ENCODE assay signal across 8 cellular contexts in the genomic region with DNA sequence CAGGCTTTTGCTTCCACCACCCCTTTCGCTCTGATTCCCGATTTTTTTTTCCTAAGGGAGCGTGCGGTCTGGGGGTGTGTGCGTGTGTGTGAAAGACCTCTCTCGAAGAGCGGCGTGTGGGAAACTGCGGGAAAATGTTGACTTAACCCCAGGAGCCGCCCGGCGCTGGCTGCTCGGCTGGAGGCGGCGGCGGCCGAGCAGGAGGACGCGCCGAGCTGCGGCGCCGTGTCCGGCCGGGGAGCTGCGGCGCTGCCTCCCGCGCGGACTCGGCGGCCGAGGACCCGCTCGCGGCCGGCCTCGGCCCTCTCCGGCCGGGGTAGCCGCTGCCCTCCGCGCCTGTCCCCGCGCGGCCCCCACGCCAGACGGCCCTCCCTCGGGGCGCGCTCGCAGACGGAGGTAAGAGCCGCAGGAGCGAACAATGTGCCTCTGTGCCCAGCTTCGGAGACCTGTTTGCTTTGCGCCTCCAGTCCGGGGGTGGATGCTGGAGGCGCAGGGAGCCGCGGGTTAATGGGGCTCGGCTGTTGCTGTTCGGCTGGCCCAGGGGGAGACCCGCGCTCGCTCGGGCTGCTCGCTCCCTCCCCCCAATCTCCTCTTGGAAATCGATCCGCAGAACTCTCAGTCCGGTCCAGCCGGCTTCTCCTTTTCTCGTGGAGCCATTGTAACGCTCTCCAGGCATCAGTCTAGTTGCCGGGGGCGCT. TPM values are rescaled to one million over a fixed set of nuclear protein-coding genes. Genes with fewer than 3 reads are reported as not detected.
A peak's percentile ranks its signal among the peaks of the same experiment; 100 is the strongest.
DNase-seq lines count a peak whose midpoint lies in the region; ATAC-seq and TF ChIP-seq lines count a peak whose summit lies in the region.

No MANE protein-coding gene starts in this region.

- peaks cover 23% of the 10 kb centered on the region for H3K27me3 ChIP-seq in upper lobe of right lung

- ATAC-seq in upper lobe of right lung (peak; percentile 48), HG02759 (IDR thresholded peaks at IDR 0.05; ENCODE audit: unreplicated experiment) (no peak), GM21381 (IDR thresholded peaks at IDR 0.05; ENCODE audit: unreplicated experiment) (no peak)

- 1% methylated on average over 43 to 55 of the region's 76 CpGs for WGBS in lower leg skin, 2 donors

- no peaks in the 10 kb centered on the region for H3K9me3 ChIP-seq in upper lobe of right lung

- TF ChIP-seq POLR2A in lower leg skin (IDR thresholded peaks at IDR 0.05), result no peak

- TF ChIP-seq CTCF in lower leg skin (IDR thresholded peaks at IDR 0.05) (no peak), upper lobe of right lung (IDR thresholded peaks at IDR 0.05) (no peak)

- DNase-seq in GM04504 (ENCODE audit: low read depth) (peak; percentile 19), NCI-H146 (lab: John Stamatoyannopoulos, UW) (peak; percentile 57), dedifferentiated amniotic fluid mesenchymal stem cell (ENCODE audit: extremely low spot score) (peak; percentile 50), lower leg skin (ENCODE audit: low spot score in 2 of 2) (peak in 1 of 2 donors; percentile 86), upper lobe of right lung (peak; percentile 63), activated gamma-delta T cell treated with Interleukin-2 at 50 U/mL for 16 hours (no peak)

- H3K4me1 ChIP-seq in upper lobe of right lung, result no peaks in the 10 kb centered on the region

- H3K36me3 ChIP-seq in upper lobe of right lung, result no peaks in the 10 kb centered on the region

- intact Hi-C loops in lower leg skin (cut with DNase I; ENCODE audit: low total_unique reads) (no loop called here), upper lobe of right lung (cut with DNase I) (no loop called here)

- H3K4me3 ChIP-seq in lower leg skin (ENCODE audit: low read depth, poor library complexity, severe bottlenecking), result peak overlapping the region; percentile 89
- peak overlapping the region; percentile 70 for H3K4me3 ChIP-seq in upper lobe of right lung

- H3K27ac ChIP-seq in upper lobe of right lung, result peak overlapping the region; percentile 94

RNA-seq across cellular contexts. Expression of a gene that starts 1.2 kb away (rescaled TPM):
- total RNA-seq in lower leg skin, result 10 to 100 TPM; 24.4 to 57.1 (median 45.4) TPM
- 104 TPM for total RNA-seq in upper lobe of right lung
